8 cellular contexts compared by ENCODE assay signal in genomic region chr11:67120456-67120855, GRCh38. TPM values are rescaled to one million over a fixed set of nuclear protein-coding genes. Genes with fewer than 3 reads are reported as not detected.
DNase-seq lines count a peak whose midpoint lies in the region; ATAC-seq and TF ChIP-seq lines count a peak whose summit lies in the region.

No MANE protein-coding gene starts in this region.

- H3K27me3 Mint-ChIP-seq in CD14-positive monocyte (ENCODE audit: low read depth in 3 of 3) (peaks cover 0 to 2% (median 0%) of the 10 kb centered on the region in 3 donors), neural crest cell (ENCODE audit: low read depth) (peaks cover 2% of the 10 kb centered on the region)
- H3K27me3 Mint-ChIP-seq in effector memory CD8-positive, alpha-beta T cell = no peaks in the 10 kb centered on the region

- H3K9me3 Mint-ChIP-seq in CD14-positive monocyte (no peaks in the 10 kb centered on the region), neural crest cell (no peaks in the 10 kb centered on the region)
- no peaks in the 10 kb centered on the region for H3K9me3 Mint-ChIP-seq in effector memory CD8-positive, alpha-beta T cell

- peak overlapping the region; percentile 97 for H3K4me3 Mint-ChIP-seq in CD14-positive monocyte
- peak overlapping the region; percentile 99 for H3K4me3 Mint-ChIP-seq in effector memory CD8-positive, alpha-beta T cell
- peak overlapping the region; percentile 99 for H3K4me3 Mint-ChIP-seq in neural crest cell

- DNase-seq in CD14-positive monocyte (ENCODE audit: low spot score) = no peak
- DNase-seq in NCI-H69 (lab: John Stamatoyannopoulos, UW) = peak; percentile 28
- DNase-seq in effector memory CD8-positive, alpha-beta T cell = no peak
- no peak for DNase-seq in neural crest cell (ENCODE audit: low read depth, low spot score)
- DNase-seq in NCI-H1930 (lab: John Stamatoyannopoulos, UW) = no peak
- no peak for DNase-seq in activated effector memory CD4-positive, alpha-beta T cell treated with Interleukin-2 at 50 U/mL for 16 hours
- DNase-seq in effector CD4-positive, alpha-beta T cell = no peak

- intact Hi-C loops in CD14-positive monocyte (cut with micrococcal nuclease) = no loop called here

- H3K27ac Mint-ChIP-seq in CD14-positive monocyte (peak overlapping the region; percentile 95 to 97 (median 97)), neural crest cell (ENCODE audit: unreplicated experiment) (peak overlapping the region; percentile 97)
- H3K27ac Mint-ChIP-seq in effector memory CD8-positive, alpha-beta T cell = peak overlapping the region; percentile 98

- peaks cover 50% of the 10 kb centered on the region for H3K4me1 Mint-ChIP-seq in CD14-positive monocyte
- peaks cover 22 to 27% of the 10 kb centered on the region in 2 donors for H3K4me1 Mint-ChIP-seq in effector memory CD8-positive, alpha-beta T cell (ENCODE audit: low read depth in 2 of 2)
- peaks cover 23% of the 10 kb centered on the region for H3K4me1 Mint-ChIP-seq in neural crest cell

- peaks cover 9 to 28% of the 10 kb centered on the region in 2 donors for H3K36me3 Mint-ChIP-seq in CD14-positive monocyte
- H3K36me3 Mint-ChIP-seq in effector memory CD8-positive, alpha-beta T cell (ENCODE audit: insufficient read depth) = peaks cover 43% of the 10 kb centered on the region
- H3K36me3 Mint-ChIP-seq in neural crest cell (ENCODE audit: low read depth) = no peaks in the 10 kb centered on the region

- no peak for ATAC-seq in effector memory CD8-positive, alpha-beta T cell (replicated peaks)
- no peak for ATAC-seq in GM19463 (IDR thresholded peaks at IDR 0.05; ENCODE audit: unreplicated experiment)

- TF ChIP-seq CTCF in CD14-positive monocyte (IDR thresholded peaks at IDR 0.05) (no peak), neural crest cell (conservative IDR thresholded peaks at IDR 0.05) (no peak)

RNA-seq across cellular contexts. Expression of gene KDM2A, which starts 1.4 kb away (rescaled TPM):
- 1 to 10 TPM; 2.6 to 3.9 TPM for polyA plus RNA-seq in CD14-positive monocyte
- total RNA-seq in neural crest cell = 67.4 and 69.3 TPM in 2 replicates
